Comparison of ENCODE assay signal across 8 cellular contexts in the genomic region with DNA sequence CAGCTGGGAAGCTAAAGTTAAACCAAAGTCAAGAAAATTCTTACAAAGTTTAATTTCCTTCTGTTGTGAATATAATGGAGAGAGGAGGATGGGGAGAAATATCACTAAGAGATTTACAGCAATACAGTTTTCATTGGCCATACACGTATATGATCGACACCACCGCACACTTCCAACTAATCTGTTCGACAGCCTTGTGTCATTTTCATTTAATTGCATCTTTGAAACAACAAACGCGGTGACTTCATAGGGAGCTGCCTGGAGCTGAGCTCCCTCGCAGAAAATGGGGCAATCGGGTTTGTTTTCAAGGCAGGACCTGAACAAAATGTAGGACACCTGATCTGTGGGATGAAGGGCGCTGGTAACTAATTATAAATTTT. TPM values are rescaled to one million over a fixed set of nuclear protein-coding genes. Genes with fewer than 3 reads are reported as not detected.
A peak's percentile ranks its signal among the peaks of the same experiment; 100 is the strongest.
DNase-seq lines count a peak whose midpoint lies in the region; ATAC-seq and TF ChIP-seq lines count a peak whose summit lies in the region.

No MANE protein-coding gene starts in this region.

- H3K4ac ChIP-seq in trophoblast cell (ENCODE audit: low read depth, low read length): no peak overlapping the region

- H3K4me3 Mint-ChIP-seq in T-helper 17 cell: peak overlapping the region; percentile 99

- H2BK12ac ChIP-seq in trophoblast cell (ENCODE audit: low read length): no peak overlapping the region

- peaks cover 6% of the 10 kb centered on the region for H3K27me3 Mint-ChIP-seq in T-helper 17 cell

- H3K4me1 ChIP-seq in fibroblast of lung (ENCODE audit: control insufficient read depth, extremely low read depth, insufficient read depth, low read length): peaks cover 7% of the 10 kb centered on the region
- H3K4me1 ChIP-seq in trophoblast cell (ENCODE audit: control insufficient read depth in 1 of 2, insufficient read depth in 2 of 2, low read length in 2 of 2): peaks cover 0 to 3% of the 10 kb centered on the region in 2 experiments

- no peak overlapping the region for H3K14ac ChIP-seq in trophoblast cell (ENCODE audit: low read length)

- H3K79me1 ChIP-seq in trophoblast cell (ENCODE audit: low read length): peaks cover 4% of the 10 kb centered on the region

- DNase-seq in NOMO-1 (lab: John Stamatoyannopoulos, UW; ENCODE audit: unreplicated experiment in 2 of 2) (peak; percentile 22 to 29), NOMO-1 treated with dmso at 0.1 percent for 144 hours (lab: John Stamatoyannopoulos, UW; ENCODE audit: unreplicated experiment) (no peak), T-helper 17 cell (no peak), fibroblast of lung (ENCODE audit: low read depth in 2 of 2) (peak in 1 of 2 donors; percentile 45), trophoblast cell (peak in 1 of 2 donors; percentile 17), NCI-H1436 treated with DMSO at 0.1 percent for 48 hours (lab: John Stamatoyannopoulos, UW) (no peak), GM10266 (ENCODE audit: extremely low spot score) (no peak)

- no peak overlapping the region for H4K8ac ChIP-seq in trophoblast cell (ENCODE audit: low read depth, low read length)

- H4K91ac ChIP-seq in trophoblast cell (ENCODE audit: low read depth, low read length): no peak overlapping the region

- no peaks in the 10 kb centered on the region for H3K36me3 ChIP-seq in fibroblast of lung (ENCODE audit: control insufficient read depth, insufficient read depth, low read length)
- H3K36me3 ChIP-seq in trophoblast cell (ENCODE audit: control insufficient read depth in 1 of 2, insufficient read depth in 2 of 2, low read length in 2 of 2): no peaks in the 10 kb centered on the region

- H3K27me3 ChIP-seq in fibroblast of lung (ENCODE audit: control insufficient read depth, insufficient read depth, low read length) (no peaks in the 10 kb centered on the region), trophoblast cell (ENCODE audit: insufficient read depth, low read length) (no peaks in the 10 kb centered on the region)

- peaks cover 31% of the 10 kb centered on the region for H3K4me1 Mint-ChIP-seq in T-helper 17 cell

- no peak overlapping the region for H4K12ac ChIP-seq in trophoblast cell (ENCODE audit: low read depth, low read length)

- TF ChIP-seq CTCF in fibroblast of lung (conservative IDR thresholded peaks at IDR 0.05 in 1 of 2, IDR thresholded peaks at IDR 0.05 in 1 of 2; ENCODE audit: low read depth in 1 of 2, low read length in 2 of 2) (no peak), GM10266 (IDR thresholded peaks at IDR 0.05; ENCODE audit: control insufficient read depth, insufficient read depth, low read depth, missing control alignments) (no peak)

- peak overlapping the region; percentile 93 for H3K27ac Mint-ChIP-seq in T-helper 17 cell

- peaks cover 39% of the 10 kb centered on the region for H3K79me2 ChIP-seq in fibroblast of lung (ENCODE audit: control insufficient read depth, insufficient read depth, low read length)
- peaks cover 2% of the 10 kb centered on the region for H3K79me2 ChIP-seq in trophoblast cell (ENCODE audit: control insufficient read depth, insufficient read depth, low read length, poor library complexity)

- ATAC-seq in T-helper 17 cell (no peak), GM19035 (IDR thresholded peaks at IDR 0.05; ENCODE audit: unreplicated experiment) (no peak)

- H3K23ac ChIP-seq in trophoblast cell (ENCODE audit: low read length): no peak overlapping the region

- H2BK5ac ChIP-seq in trophoblast cell (ENCODE audit: low read depth, low read length, poor library complexity): no peak overlapping the region

- H3K9me3 ChIP-seq in T-helper 17 cell (ENCODE audit: control insufficient read depth, low read length, poor library complexity, severe bottlenecking): no peaks in the 10 kb centered on the region
- H3K9me3 ChIP-seq in fibroblast of lung (ENCODE audit: control insufficient read depth, insufficient read depth, low read depth, low read length): no peaks in the 10 kb centered on the region
- H3K9me3 ChIP-seq in trophoblast cell (ENCODE audit: insufficient read depth, low read depth, low read length): no peaks in the 10 kb centered on the region

- no CpG with 5 or more reads among the region's 9 CpGs for WGBS in trophoblast cell (ENCODE audit: extremely low coverage, insufficient coverage, insufficient read length)

- H4K20me1 ChIP-seq in fibroblast of lung (ENCODE audit: control insufficient read depth, extremely low read depth, insufficient read depth, low read length): no peaks in the 10 kb centered on the region

- H3K27ac ChIP-seq in fibroblast of lung (ENCODE audit: insufficient read depth, low read length) (peak overlapping the region; percentile 94), trophoblast cell (ENCODE audit: low read depth, low read length) (no peak overlapping the region)

- no peak overlapping the region for H2AK5ac ChIP-seq in trophoblast cell (ENCODE audit: low read length)

- no peak overlapping the region for H2BK120ac ChIP-seq in trophoblast cell (ENCODE audit: insufficient read depth, low read length, poor library complexity)

- H2AFZ ChIP-seq in fibroblast of lung (ENCODE audit: low read length) (peak overlapping the region; percentile 34), trophoblast cell (ENCODE audit: insufficient read depth, low read length, poor library complexity) (no peak overlapping the region)

- H3K18ac ChIP-seq in trophoblast cell (ENCODE audit: low read length): no peak overlapping the region

- H3K4me3 ChIP-seq in fibroblast of lung (replicated peaks in 1 of 4; ENCODE audit: control extremely low read depth in 1 of 4, insufficient read depth in 1 of 4, low read depth in 3 of 4, low read length in 4 of 4) (peak overlapping the region; percentile 71 to 95 (median 82)), trophoblast cell (ENCODE audit: low read depth, low read length) (peak overlapping the region; percentile 86)

- H3K4me2 ChIP-seq in fibroblast of lung (ENCODE audit: extremely low read depth, insufficient read depth, low read length): peak overlapping the region; percentile 89
- peak overlapping the region; percentile 83 for H3K4me2 ChIP-seq in trophoblast cell (ENCODE audit: low read length)

- peak overlapping the region; percentile 65 for H3K9ac ChIP-seq in fibroblast of lung (ENCODE audit: insufficient read depth, low read length)
- H3K9ac ChIP-seq in trophoblast cell (ENCODE audit: low read length): no peak overlapping the region

- no peaks in the 10 kb centered on the region for H3K36me3 Mint-ChIP-seq in T-helper 17 cell (ENCODE audit: low read depth)

RNA-seq across cellular contexts. Expression of a gene that starts 1.3 kb away (rescaled TPM):
- 10 to 100 TPM; 36.1 to 49.5 TPM for total RNA-seq in T-helper 17 cell
- 55.2 and 136 TPM in 2 replicates for total RNA-seq in fibroblast of lung
- 14.7 and 16.5 TPM in 2 replicates for polyA plus RNA-seq in fibroblast of lung
- 16.6 and 17.7 TPM in 2 replicates for polyA plus RNA-seq in fibroblast of lung (2012)
- 9.9 and 12.2 TPM in 2 replicates for polyA minus RNA-seq in fibroblast of lung (ENCODE audit: low replicate concordance)
- polyA plus RNA-seq in trophoblast cell (2013): 8.9 and 9.4 TPM in 2 replicates

Comparison
In these comparisons a context has a peak if more than half of its experiments do, and no peak if none do; other contexts are left out.
1. DNase-seq: peak in NOMO-1 (2 of 2); none in NOMO-1 treated with dmso at 0.1 percent for 144 hours (single experiment), T-helper 17 cell (0 of 3), NCI-H1436 treated with DMSO at 0.1 percent for 48 hours (single experiment) and GM10266 (single experiment).